Comparison of ENCODE assay signal across 20 cellular contexts in genomic region chr11:45085657-45086501, GRCh38.
DNase-seq lines count a peak whose midpoint lies in the region; ATAC-seq lines count a peak whose summit lies in the region.
"Had no signal": no experiment of that assay in that cellular context is flagged by ENCODE, and none has a peak within 500 bp of the region (broad histone marks: within the 10 kb centered on the region; RNA-seq: fewer than 3 reads in every experiment).

No MANE protein-coding gene starts in this region.

- ATAC-seq in GM18498 (IDR thresholded peaks at IDR 0.05; ENCODE audit: unreplicated experiment) (no peak), HG02588 (IDR thresholded peaks at IDR 0.05; ENCODE audit: unreplicated experiment) (no peak)
- ATAC-seq: activated T-helper 17 cell treated with anti-CD3 and anti-CD28 coated beads, Interleukin-2, amount 50 U/mL, for 72 hours; lower lobe of right lung; T-cell had no signal

- H3K36me3 ChIP-seq in BLaER1 = no peaks in the 10 kb centered on the region
- H3K36me3 ChIP-seq: lower lobe of right lung, stomach had no signal

- intact Hi-C loops in head of caudate nucleus (cut with DNase I) = no loop called here

- no peaks in the 10 kb centered on the region for H4K20me1 ChIP-seq in BLaER1

- H3K9me3 ChIP-seq in BLaER1 = peaks cover 7% of the 10 kb centered on the region; the same call in 1 of the 2 replicates
- H3K9me3 ChIP-seq: lower lobe of right lung, stomach had no signal

- H3K4me3 ChIP-seq in BLaER1 = no peak overlapping the region
- H3K4me3 ChIP-seq: lower lobe of right lung, stomach had no signal

- H3K27ac ChIP-seq in BLaER1 = peak overlapping the region; percentile 58
- H3K27ac ChIP-seq: HL-60, lower lobe of right lung had no signal

- peak overlapping the region; percentile 80 for H3K4me2 ChIP-seq in BLaER1

- peak overlapping the region; percentile 27; the same call in 1 of the 2 replicates for H3K9ac ChIP-seq in BLaER1

- H3K4me1 ChIP-seq in BLaER1 = peaks cover 99% of the 10 kb centered on the region

- DNase-seq in ELF-1 (ENCODE audit: low read depth, low spot score) (peak; percentile 84), NCI-H69 (lab: John Stamatoyannopoulos, UW) (peak; percentile 60), head of caudate nucleus (peak in 22 of 42 donors; percentile 27 to 78 (median 52)), T-helper 1 cell (no peak)
- DNase-seq in activated CD4-positive, alpha-beta T cell treated with anti-CD3 and anti-CD28 coated beads, Interleukin-2, amount 50 U/mL, for 4 hours = no peak
- DNase-seq: activated CD4-positive, alpha-beta T cell treated with anti-CD3 and anti-CD28 coated beads, Interleukin-2, amount 10 ng/mL, durations not matched to agents 24 days and 14 days; CD8-positive, alpha-beta memory T cell; hippocampal formation; lower lobe of right lung; NCI-H187; NCI-H526; SIG-M5; stimulated activated CD4-positive, alpha-beta T cell treated with anti-CD3 and anti-CD28 coated beads, Interleukin-4, amount 100 ng/mL, for 1 hour; stomach; T-cell had no signal

- no peaks in the 10 kb centered on the region for H3K27me3 ChIP-seq in BLaER1

Comparison
In these comparisons a context has a peak if more than half of its experiments do, and no peak if none do; other contexts are left out.
1. DNase-seq: peak in ELF-1 (single experiment), NCI-H69 (single experiment) and head of caudate nucleus (22 of 42); none in T-helper 1 cell (0 of 5) and activated CD4-positive, alpha-beta T cell treated with anti-CD3 and anti-CD28 coated beads, Interleukin-2, amount 50 U/mL, for 4 hours (0 of 2).